ENCODE assay signal across 33 cellular contexts in the genomic region with DNA sequence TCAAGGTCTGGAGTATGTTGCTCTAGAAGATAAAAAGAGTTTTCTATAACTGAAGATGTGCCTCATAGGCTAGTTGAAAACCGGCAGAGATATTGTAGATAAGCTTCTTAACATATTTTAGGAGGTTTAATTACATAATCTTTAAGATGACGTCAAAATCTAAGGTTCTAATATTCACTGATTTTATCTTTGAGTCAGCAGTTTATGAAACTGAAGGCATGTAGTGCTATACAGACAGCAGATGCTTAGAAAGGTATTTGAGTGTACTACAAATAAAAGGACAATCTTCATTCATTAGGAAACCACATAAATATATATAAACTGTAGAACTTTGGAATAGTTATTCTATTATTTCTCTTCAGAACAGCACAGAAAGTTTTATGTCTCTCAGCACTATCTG.
"Had no signal": no experiment of that assay in that cellular context is flagged by ENCODE, and none has a peak within 500 bp of the region (broad histone marks: within the 10 kb centered on the region; RNA-seq: fewer than 3 reads in every experiment).

No MANE protein-coding gene starts in this region.

- H3K36me3 ChIP-seq: brain microvascular endothelial cell, pancreas, prostate gland, sigmoid colon, stomach, thyroid gland, upper lobe of left lung had no signal

- H3K9me3 Mint-ChIP-seq: effector memory CD8-positive, alpha-beta T cell; stimulated activated memory B cell treated with anti-CD40 and anti-IgM and Interleukin-4, amounts not matched to agents 10 μg/mL and 1 μg/mL and 100 μg/mL, for 72 hours had no signal

- H3K27ac ChIP-seq: brain microvascular endothelial cell, pancreas, prostate gland, sigmoid colon, stomach, thyroid gland, upper lobe of left lung, VCaP had no signal

- H3K27me3 Mint-ChIP-seq: activated naive CD8-positive, alpha-beta T cell treated with anti-CD3 and anti-CD28 coated beads, Interleukin-2, amount 10 ng/mL, durations not matched to agents 7 days and 5 days; effector memory CD8-positive, alpha-beta T cell; naive thymus-derived CD8-positive, alpha-beta T cell; stimulated activated memory B cell treated with anti-CD40 and anti-IgM and Interleukin-4, amounts not matched to agents 10 μg/mL and 1 μg/mL and 100 μg/mL, for 72 hours had no signal

- H3K27me3 ChIP-seq: brain microvascular endothelial cell, pancreas, sigmoid colon, stomach, thyroid gland, upper lobe of left lung had no signal

- H3K9me3 ChIP-seq: pancreas, prostate gland, sigmoid colon, stomach, thyroid gland, upper lobe of left lung had no signal

- H3K4me1 Mint-ChIP-seq: neural crest cell; stimulated activated memory B cell treated with anti-CD40 and anti-IgM and Interleukin-4, amounts not matched to agents 10 μg/mL and 1 μg/mL and 100 μg/mL, for 72 hours had no signal

- DNase-seq: activated CD4-positive, alpha-beta T cell treated with anti-CD3 and anti-CD28 coated beads for 4 hours; activated CD4-positive, alpha-beta T cell treated with anti-CD3 and anti-CD28 coated beads, Interleukin-2, amount 50 U/mL, for 4 hours; activated CD8-positive, alpha-beta memory T cell treated with anti-CD3 and anti-CD28 coated beads, Interleukin-2, amount 50 U/mL, for 4 hours; activated naive CD4-positive, alpha-beta T cell; activated naive CD8-positive, alpha-beta T cell treated with anti-CD3 and anti-CD28 coated beads, Interleukin-2, amount 10 ng/mL, durations not matched to agents 7 days and 5 days; activated T-cell treated with anti-CD3 and anti-CD28 coated beads, Interleukin-2, amount 50 U/mL, for 4 hours; amniotic stem cell; brain microvascular endothelial cell; cortex of kidney; effector memory CD8-positive, alpha-beta T cell; foreskin fibroblast; head of caudate nucleus; hippocampal formation; kidney; left colon; mammary epithelial cell; midbrain; naive thymus-derived CD8-positive, alpha-beta T cell; nucleus accumbens; pancreas; retina; sigmoid colon; small intestine; stimulated activated CD4-positive, alpha-beta T cell treated with anti-CD3 and anti-CD28 coated beads, Interleukin-4, amount 100 ng/mL, for 24 hours; stomach; T-helper 1 cell; T-helper 9 cell; thyroid gland; upper lobe of left lung had no signal

- H3K4me1 ChIP-seq: pancreas, prostate gland, sigmoid colon, stomach, thyroid gland, upper lobe of left lung had no signal

- ATAC-seq: activated T-cell treated with anti-CD3 and anti-CD28 coated beads, Interleukin-2, amount 50 U/mL, for 4 hours; effector memory CD8-positive, alpha-beta T cell; left colon; naive thymus-derived CD8-positive, alpha-beta T cell; pancreas; stimulated activated memory B cell treated with anti-CD40 and anti-IgM and Interleukin-4, amounts not matched to agents 10 μg/mL and 1 μg/mL and 100 μg/mL, for 72 hours had no signal

- H3K36me3 Mint-ChIP-seq: stimulated activated memory B cell treated with anti-CD40 and anti-IgM and Interleukin-4, amounts not matched to agents 10 μg/mL and 1 μg/mL and 100 μg/mL, for 72 hours had no signal

- H3K4me3 Mint-ChIP-seq: activated naive CD8-positive, alpha-beta T cell treated with anti-CD3 and anti-CD28 coated beads, Interleukin-2, amount 10 ng/mL, durations not matched to agents 7 days and 5 days; activated T-cell treated with anti-CD3 and anti-CD28 coated beads, Interleukin-2, amount 50 U/mL, for 4 hours; effector memory CD8-positive, alpha-beta T cell; naive thymus-derived CD8-positive, alpha-beta T cell; neural crest cell; stimulated activated memory B cell treated with anti-CD40 and anti-IgM and Interleukin-4, amounts not matched to agents 10 μg/mL and 1 μg/mL and 100 μg/mL, for 72 hours had no signal

- H3K27ac Mint-ChIP-seq: activated naive CD8-positive, alpha-beta T cell treated with anti-CD3 and anti-CD28 coated beads, Interleukin-2, amount 10 ng/mL, durations not matched to agents 7 days and 5 days; effector memory CD8-positive, alpha-beta T cell; stimulated activated memory B cell treated with anti-CD40 and anti-IgM and Interleukin-4, amounts not matched to agents 10 μg/mL and 1 μg/mL and 100 μg/mL, for 72 hours had no signal

- H3K4me3 ChIP-seq: pancreas, prostate gland, sigmoid colon, stomach, thyroid gland, upper lobe of left lung had no signal
